Comparison of ENCODE assay signal across 9 cellular contexts in the genomic region with DNA sequence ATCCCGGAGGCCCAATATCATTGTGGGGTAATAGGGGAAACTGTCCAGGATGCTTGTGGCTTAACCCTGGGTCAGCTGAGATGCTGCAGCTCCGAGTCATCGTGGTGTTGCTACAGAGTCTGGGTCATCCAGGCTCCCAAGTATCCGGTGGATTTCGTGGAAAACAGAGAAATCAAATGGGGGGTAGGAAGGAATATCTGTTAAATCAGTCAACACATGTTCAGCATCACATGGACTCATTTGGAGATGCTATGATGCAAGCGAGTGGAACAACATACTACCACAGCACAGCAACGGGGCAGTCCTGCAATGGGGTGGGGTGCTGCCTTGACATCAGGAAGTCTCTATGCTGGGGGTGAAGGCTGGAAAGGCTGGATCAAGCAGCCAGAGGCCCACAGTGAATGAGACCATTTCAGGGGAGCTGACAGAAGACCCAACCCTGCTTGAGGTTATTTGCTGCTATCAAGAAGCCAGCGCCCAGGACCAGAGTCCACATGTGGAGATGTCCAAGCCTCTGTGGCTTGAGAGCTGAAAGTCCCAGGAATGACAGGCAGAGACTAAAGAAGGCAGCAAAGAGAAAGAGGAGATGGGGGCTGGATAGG. TPM values are rescaled to one million over a fixed set of nuclear protein-coding genes. Genes with fewer than 3 reads are reported as not detected.
DNase-seq lines count a peak whose midpoint lies in the region; ATAC-seq and TF ChIP-seq lines count a peak whose summit lies in the region.
"Had no signal": no experiment of that assay in that cellular context is flagged by ENCODE, and none has a peak within 500 bp of the region (broad histone marks: within the 10 kb centered on the region; RNA-seq: fewer than 3 reads in every experiment).

No MANE protein-coding gene starts in this region.

- intact Hi-C loops in CD14-positive monocyte (cut with micrococcal nuclease): no loop called here
- intact Hi-C loops in naive thymus-derived CD4-positive, alpha-beta T cell (cut with micrococcal nuclease): loop anchor here (2.0 to 10.0 kb wide), 3 partner anchors 67 to 1357 kb away; partner anchors contain the start of gene TMEM106C (in 2 of the 2)

- DNase-seq in CD14-positive monocyte (ENCODE audit: low spot score): peak; percentile 66
- DNase-seq in brain microvascular endothelial cell: peak; percentile 98
- no peak for DNase-seq in naive thymus-derived CD4-positive, alpha-beta T cell
- no peak for DNase-seq in NCI-H2171 (lab: John Stamatoyannopoulos, UW)
- DNase-seq in activated CD4-positive, CD25-positive, alpha-beta regulatory T cell (lab: John Stamatoyannopoulos, UW): no peak
- no peak for DNase-seq in GM10266 (ENCODE audit: extremely low spot score)
- DNase-seq: NCI-H1092 had no signal

- H3K36me3 Mint-ChIP-seq in CD14-positive monocyte (peaks cover 64 to 75% of the 10 kb centered on the region in 2 donors), IgD-negative memory B cell (no peaks in the 10 kb centered on the region)
- H3K36me3 Mint-ChIP-seq in naive thymus-derived CD4-positive, alpha-beta T cell: peaks cover 0 to 45% (median 6%) of the 10 kb centered on the region in 5 donors

- in situ Hi-C loops in brain microvascular endothelial cell (cut with HindIII; ENCODE audit: low pct_ligation_motif_present, low sequenced_read_pairs): no loop called here

- H3K9me3 Mint-ChIP-seq in CD14-positive monocyte (no peaks in the 10 kb centered on the region), IgD-negative memory B cell (no peaks in the 10 kb centered on the region)
- H3K9me3 Mint-ChIP-seq in naive thymus-derived CD4-positive, alpha-beta T cell: peaks cover 0 to 4% (median 0%) of the 10 kb centered on the region in 11 donors

- no peak for TF ChIP-seq CTCF in CD14-positive monocyte (IDR thresholded peaks at IDR 0.05)
- TF ChIP-seq CTCF in brain microvascular endothelial cell (IDR thresholded peaks at IDR 0.05; ENCODE audit: low read depth, low read length, missing control alignments): no peak
- TF ChIP-seq CTCF in GM10266 (IDR thresholded peaks at IDR 0.05; ENCODE audit: control insufficient read depth, insufficient read depth, low read depth, missing control alignments): no peak

- POLR2A ChIA-PET in naive thymus-derived CD4-positive, alpha-beta T cell (lab: Charles Lee): interaction anchor here (2.8 kb wide), 1 partner anchor 23 kb away, joined by 13 read pairs; the partner anchor contains the start of gene VDR

- no peak overlapping the region for H3K4me3 ChIP-seq in brain microvascular endothelial cell (ENCODE audit: low read depth, low read length)
- no peak overlapping the region for H3K4me3 ChIP-seq in naive thymus-derived CD4-positive, alpha-beta T cell (ENCODE audit: low read length)

- H3K27me3 Mint-ChIP-seq in CD14-positive monocyte (ENCODE audit: low read depth in 3 of 3) (peaks cover 7 to 18% (median 10%) of the 10 kb centered on the region in 3 donors), IgD-negative memory B cell (peaks cover 20% of the 10 kb centered on the region)
- H3K27me3 Mint-ChIP-seq in naive thymus-derived CD4-positive, alpha-beta T cell: no peaks in the 10 kb centered on the region

- H3K27me3 ChIP-seq in brain microvascular endothelial cell (replicated peaks): no peaks in the 10 kb centered on the region
- H3K27me3 ChIP-seq in naive thymus-derived CD4-positive, alpha-beta T cell (ENCODE audit: control insufficient read depth in 2 of 2, insufficient read depth in 2 of 2, low read length in 2 of 2): no peaks in the 10 kb centered on the region

- peak overlapping the region; percentile 27 to 60 for H3K4me3 Mint-ChIP-seq in CD14-positive monocyte
- H3K4me3 Mint-ChIP-seq in IgD-negative memory B cell: peak overlapping the region in 3 of 4 donors; percentile 70 to 92 (median 88)
- H3K4me3 Mint-ChIP-seq in naive thymus-derived CD4-positive, alpha-beta T cell: peak overlapping the region; percentile 84 to 95 (median 90)

- H3K36me3 ChIP-seq in brain microvascular endothelial cell (replicated peaks): peaks cover 4% of the 10 kb centered on the region
- no peaks in the 10 kb centered on the region for H3K36me3 ChIP-seq in naive thymus-derived CD4-positive, alpha-beta T cell (ENCODE audit: control insufficient read depth in 2 of 3, insufficient read depth in 3 of 3, low read length in 3 of 3)

- H3K27ac ChIP-seq in brain microvascular endothelial cell: peak overlapping the region; percentile 67
- no peak overlapping the region for H3K27ac ChIP-seq in naive thymus-derived CD4-positive, alpha-beta T cell (ENCODE audit: low read depth, low read length)

- peak; percentile 35 for ATAC-seq in naive thymus-derived CD4-positive, alpha-beta T cell
- ATAC-seq in HG03378 (IDR thresholded peaks at IDR 0.05; ENCODE audit: unreplicated experiment): no peak

- CTCF ChIA-PET in naive thymus-derived CD4-positive, alpha-beta T cell (lab: Charles Lee): no interaction called here

- H3K4me1 ChIP-seq in naive thymus-derived CD4-positive, alpha-beta T cell (ENCODE audit: control insufficient read depth in 2 of 2, insufficient read depth in 2 of 2, low read length in 2 of 2): peaks cover 14 to 38% of the 10 kb centered on the region in 2 donors

- H3K9me3 ChIP-seq in naive thymus-derived CD4-positive, alpha-beta T cell (ENCODE audit: control insufficient read depth in 2 of 3, low read length in 3 of 3): no peaks in the 10 kb centered on the region

- H3K27ac Mint-ChIP-seq in CD14-positive monocyte: peak overlapping the region; percentile 3 to 66 (median 46)
- no peak overlapping the region for H3K27ac Mint-ChIP-seq in IgD-negative memory B cell
- peak overlapping the region in 8 of 9 donors; percentile 43 to 94 (median 77) for H3K27ac Mint-ChIP-seq in naive thymus-derived CD4-positive, alpha-beta T cell

- H3K4me1 Mint-ChIP-seq in CD14-positive monocyte: peaks cover 22% of the 10 kb centered on the region
- peaks cover 6 to 26% (median 16%) of the 10 kb centered on the region in 3 donors for H3K4me1 Mint-ChIP-seq in IgD-negative memory B cell
- H3K4me1 Mint-ChIP-seq in naive thymus-derived CD4-positive, alpha-beta T cell: peaks cover 33 to 79% (median 51%) of the 10 kb centered on the region in 7 donors

RNA-seq across cellular contexts. Expression of gene VDR, which starts 22.9 kb away (rescaled TPM):
- polyA plus RNA-seq in CD14-positive monocyte (10 to 100 TPM in 1 of 2 donors, 1 to 10 TPM in 1; 6.0 to 12.8 TPM), IgD-negative memory B cell (0.61 TPM)
- total RNA-seq in naive thymus-derived CD4-positive, alpha-beta T cell: 10 to 100 TPM in 2 of 5 experiments, 1 to 10 TPM in 3; 1.6 to 82.6 (median 2.9) TPM
- 1 to 10 TPM in 1 of 2 donors, under 1 TPM in 1; 0.11 to 1.4 TPM for polyA plus RNA-seq in naive thymus-derived CD4-positive, alpha-beta T cell

Comparison
In these comparisons a context has a peak if more than half of its experiments do, and no peak if none do; other contexts are left out.
1. DNase-seq: peak in CD14-positive monocyte (single experiment) and brain microvascular endothelial cell (single experiment); none in naive thymus-derived CD4-positive, alpha-beta T cell (0 of 9), NCI-H2171 (single experiment), activated CD4-positive, CD25-positive, alpha-beta regulatory T cell (0 of 4) and GM10266 (single experiment).
2. H3K27ac Mint-ChIP-seq: peak in CD14-positive monocyte (7 of 7) and naive thymus-derived CD4-positive, alpha-beta T cell (8 of 9); none in IgD-negative memory B cell (0 of 3).
3. intact Hi-C loops: an anchor here in naive thymus-derived CD4-positive, alpha-beta T cell (2.0 to 10.0 kb wide); none called in CD14-positive monocyte.
4. Peak in every context shown above with its lines, with median percentiles within 50 percentile points of each other: H3K4me3 Mint-ChIP-seq.